15 cellular contexts compared by ENCODE assay signal in genomic region chr6:11179978-11180303, GRCh38.
"Had no signal": no experiment of that assay in that cellular context is flagged by ENCODE, and none has a peak within 500 bp of the region (broad histone marks: within the 10 kb centered on the region; RNA-seq: fewer than 3 reads in every experiment).

No MANE protein-coding gene starts in this region.

- H3K27me3 Mint-ChIP-seq: activated B cell treated with CpG ODN at 0.5 μM for 24 hours; activated CD4-positive, alpha-beta T cell treated with anti-CD3 and anti-CD28 coated beads, Interleukin-2, amount 10 ng/mL, durations not matched to agents 24 days and 14 days; activated naive CD4-positive, alpha-beta T cell treated with anti-CD3 and anti-CD28 coated beads, Interleukin-2, amount 10 ng/mL, durations not matched to agents 7 days and 5 days; central memory CD8-positive, alpha-beta T cell had no signal

- H3K4me1 Mint-ChIP-seq: activated B cell treated with CpG ODN at 0.5 μM for 24 hours; activated naive CD4-positive, alpha-beta T cell treated with anti-CD3 and anti-CD28 coated beads, Interleukin-2, amount 10 ng/mL, durations not matched to agents 7 days and 5 days; central memory CD8-positive, alpha-beta T cell had no signal

- H3K36me3 ChIP-seq: gastrocnemius medialis had no signal

- H3K4me3 ChIP-seq: body of pancreas, gastrocnemius medialis, heart right ventricle, thyroid gland had no signal

- H3K4me1 ChIP-seq: body of pancreas, gastrocnemius medialis, heart right ventricle had no signal

- DNase-seq: activated B cell treated with CpG ODN at 0.5 μM for 24 hours; activated naive CD4-positive, alpha-beta T cell treated with anti-CD3 and anti-CD28 coated beads, Interleukin-2, amount 10 ng/mL, durations not matched to agents 7 days and 5 days; activated T-cell treated with anti-CD3 and anti-CD28 coated beads for 4 hours; body of pancreas; cortex of kidney; effector CD8-positive, alpha-beta T cell; gastrocnemius medialis; heart right ventricle; retina; small intestine; thyroid gland had no signal

- H3K9me3 ChIP-seq: body of pancreas, gastrocnemius medialis, thyroid gland had no signal

- H3K27ac Mint-ChIP-seq: activated B cell treated with CpG ODN at 0.5 μM for 24 hours; activated CD4-positive, alpha-beta T cell treated with anti-CD3 and anti-CD28 coated beads, Interleukin-2, amount 10 ng/mL, durations not matched to agents 24 days and 14 days; activated naive CD4-positive, alpha-beta T cell treated with anti-CD3 and anti-CD28 coated beads, Interleukin-2, amount 10 ng/mL, durations not matched to agents 7 days and 5 days; activated T-helper 2 cell treated with anti-CD3 and anti-CD28 coated beads, Interferon-gamma antibody, Interleukin-2, Interleukin-4, amounts not matched to agents 10 μg/mL and 5 μg/mL and 100 μg/mL, durations not matched to agents 14 hours and 24 hours and 36 hours; T-helper 1 cell treated with Interleukin-12 subunit alpha and Interleukin-12 subunit beta and Interleukin-4 antibody, amounts not matched to agents 30 μg/mL and 1 μg/mL, for 36 hours had no signal

- H3K27ac ChIP-seq: body of pancreas, gastrocnemius medialis, thyroid gland had no signal

- ATAC-seq: body of pancreas, gastrocnemius medialis, heart right ventricle had no signal

- H3K27me3 ChIP-seq: body of pancreas, gastrocnemius medialis, heart right ventricle, thyroid gland had no signal

- H3K9me3 Mint-ChIP-seq: activated naive CD4-positive, alpha-beta T cell treated with anti-CD3 and anti-CD28 coated beads, Interleukin-2, amount 10 ng/mL, durations not matched to agents 7 days and 5 days; activated T-helper 2 cell treated with anti-CD3 and anti-CD28 coated beads, Interferon-gamma antibody, Interleukin-2, Interleukin-4, amounts not matched to agents 10 μg/mL and 5 μg/mL and 100 μg/mL, durations not matched to agents 14 hours and 24 hours and 36 hours; central memory CD8-positive, alpha-beta T cell; T-helper 1 cell treated with Interleukin-12 subunit alpha and Interleukin-12 subunit beta and Interleukin-4 antibody, amounts not matched to agents 30 μg/mL and 1 μg/mL, for 36 hours had no signal

- H3K4me3 Mint-ChIP-seq: activated B cell treated with CpG ODN at 0.5 μM for 24 hours; activated CD4-positive, alpha-beta T cell treated with anti-CD3 and anti-CD28 coated beads, Interleukin-2, amount 10 ng/mL, durations not matched to agents 24 days and 14 days; activated naive CD4-positive, alpha-beta T cell treated with anti-CD3 and anti-CD28 coated beads, Interleukin-2, amount 10 ng/mL, durations not matched to agents 7 days and 5 days; central memory CD8-positive, alpha-beta T cell; T-helper 1 cell treated with Interleukin-12 subunit alpha and Interleukin-12 subunit beta and Interleukin-4 antibody, amounts not matched to agents 30 μg/mL and 1 μg/mL, for 36 hours had no signal
